1 cellular context compared by ENCODE assay signal in the genomic region with DNA sequence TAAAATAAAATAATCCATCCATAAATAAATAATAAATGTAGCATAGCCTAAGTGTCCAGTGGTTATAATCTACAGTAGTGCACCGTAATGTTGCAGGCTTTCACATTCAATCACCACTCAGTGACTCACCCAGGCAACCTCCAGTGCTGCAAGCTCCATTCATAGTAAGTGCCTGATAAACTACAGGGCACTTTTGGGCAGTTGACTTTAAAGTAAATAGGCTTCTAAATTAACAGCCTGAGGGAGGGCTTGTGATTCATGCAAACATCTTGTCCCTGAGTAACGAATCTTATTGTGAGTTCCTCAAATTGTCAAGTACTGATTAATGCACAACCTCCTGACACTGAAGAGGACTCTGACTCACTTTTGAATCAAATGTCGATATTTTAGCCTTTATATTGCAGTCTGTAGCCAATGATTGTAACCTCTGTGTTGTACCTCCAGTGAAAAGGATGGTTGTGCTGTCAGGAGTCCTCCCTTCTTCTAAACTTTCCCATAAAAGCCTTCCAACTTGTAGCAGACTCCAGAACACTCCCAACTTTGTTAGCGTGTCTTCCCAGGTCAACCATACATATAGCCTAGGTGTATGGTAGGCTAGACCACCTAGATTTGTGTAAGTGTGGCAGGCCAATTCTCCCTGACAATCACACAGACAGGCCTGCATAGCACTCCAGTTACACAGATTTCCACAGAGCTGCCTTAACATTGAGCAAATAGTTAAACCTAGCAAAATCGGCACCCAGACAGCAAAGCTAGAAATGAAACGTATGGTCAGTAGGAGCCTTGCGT.
TF ChIP-seq lines count a peak whose summit lies in the region.

No MANE protein-coding gene starts in this region.

TF ChIP-seq in endothelial cell of umbilical vein, 7 proteins besides CTCF, POLR2A, EP300 and RAD21:
- TF ChIP-seq MYC (IDR thresholded peaks at IDR 0.05; ENCODE audit: low read depth, low read length) (no peak), GATA2 (IDR thresholded peaks at IDR 0.05; ENCODE audit: insufficient read depth, insufficient read length, low read depth, low read length) (no peak), JUN (IDR thresholded peaks at IDR 0.05; ENCODE audit: borderline replicate concordance, insufficient read depth, insufficient read length, low read depth) (peak; percentile 51), FOS (IDR thresholded peaks at IDR 0.05; ENCODE audit: borderline replicate concordance, insufficient read depth, low read length) (peak; percentile 76), POLR2AphosphoS5 (IDR thresholded peaks at IDR 0.05; ENCODE audit: insufficient read depth, low read depth, low read length) (no peak)
- TF ChIP-seq, protein P1, sequence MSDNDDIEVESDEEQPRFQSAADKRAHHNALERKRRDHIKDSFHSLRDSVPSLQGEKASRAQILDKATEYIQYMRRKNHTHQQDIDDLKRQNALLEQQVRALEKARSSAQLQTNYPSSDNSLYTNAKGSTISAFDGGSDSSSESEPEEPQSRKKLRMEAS (IDR thresholded peaks at IDR 0.05; ENCODE audit: insufficient read depth, insufficient read length) = no peak
